22 cellular contexts compared by ENCODE assay signal in genomic region chr9:95036676-95037075, GRCh38.
A peak's percentile ranks its signal among the peaks of the same experiment; 100 is the strongest.
DNase-seq lines count a peak whose midpoint lies in the region; ATAC-seq and TF ChIP-seq lines count a peak whose summit lies in the region.
"Had no signal": no experiment of that assay in that cellular context is flagged by ENCODE, and none has a peak within 500 bp of the region (broad histone marks: within the 10 kb centered on the region; RNA-seq: fewer than 3 reads in every experiment).

No MANE protein-coding gene starts in this region.

- no peaks in the 10 kb centered on the region for H3K79me2 ChIP-seq in neural progenitor cell (ENCODE audit: low read depth)

- H3K36me3 ChIP-seq in stomach, result peaks cover 0 to 6% (median 2%) of the 10 kb centered on the region in 4 donors
- no peaks in the 10 kb centered on the region for H3K36me3 ChIP-seq in neural progenitor cell

- H3K9ac ChIP-seq in neural progenitor cell, result no peak overlapping the region

- no peaks in the 10 kb centered on the region for H3K9me3 Mint-ChIP-seq in HFFc6
- H3K9me3 Mint-ChIP-seq in chondrocyte (ENCODE audit: low read depth), result no peaks in the 10 kb centered on the region
- no peaks in the 10 kb centered on the region for H3K9me3 Mint-ChIP-seq in nephron
- H3K9me3 Mint-ChIP-seq in neural progenitor cell, result no peaks in the 10 kb centered on the region
- H3K9me3 Mint-ChIP-seq: activated CD4-positive, alpha-beta T cell treated with anti-CD3 and anti-CD28 coated beads, Interleukin-2, amount 10 ng/mL, durations not matched to agents 24 days and 14 days; effector memory CD8-positive, alpha-beta T cell had no signal

- H3K4me1 ChIP-seq in stomach, result peaks cover 42 to 90% (median 73%) of the 10 kb centered on the region in 4 donors
- H3K4me1 ChIP-seq in neural progenitor cell, result peaks cover 7% of the 10 kb centered on the region

- intact Hi-C loops in stomach (cut with DNase I; ENCODE audit: low total_unique reads), result no loop called here

- TF ChIP-seq EP300 in stomach (IDR thresholded peaks at IDR 0.05), result no peak

- H3K4me1 Mint-ChIP-seq in HFFc6 (ENCODE audit: low read depth), result peaks cover 76% of the 10 kb centered on the region
- peaks cover 69% of the 10 kb centered on the region for H3K4me1 Mint-ChIP-seq in chondrocyte (ENCODE audit: low read depth)
- peaks cover 51% of the 10 kb centered on the region for H3K4me1 Mint-ChIP-seq in nephron
- H3K4me1 Mint-ChIP-seq in neural progenitor cell, result peaks cover 40% of the 10 kb centered on the region

- H2AFZ ChIP-seq in neural progenitor cell (replicated peaks), result no peak overlapping the region
- H2AFZ ChIP-seq: hepatocyte had no signal

- no peak for ATAC-seq in HG03097 (IDR thresholded peaks at IDR 0.05; ENCODE audit: low FRiP score, unreplicated experiment)
- ATAC-seq: effector memory CD8-positive, alpha-beta T cell had no signal

- H3K27me3 ChIP-seq in stomach (no peaks in the 10 kb centered on the region), neural progenitor cell (no peaks in the 10 kb centered on the region)
- H3K27me3 ChIP-seq: hepatocyte, Peyer's patch, spleen had no signal

- TF ChIP-seq CTCF in HFFc6 (IDR thresholded peaks at IDR 0.05) (no peak), chondrocyte (IDR thresholded peaks at IDR 0.05) (no peak), nephron (IDR thresholded peaks at IDR 0.05; ENCODE audit: unreplicated experiment in 3 of 3) (no peak), stomach (IDR thresholded peaks at IDR 0.05) (no peak), neural progenitor cell (IDR thresholded peaks at IDR 0.05) (no peak)

- H3K27ac ChIP-seq in stomach (peak overlapping the region in 3 of 5 donors; percentile 4 to 80 (median 64)), neural progenitor cell (no peak overlapping the region)
- H3K27ac ChIP-seq: spleen had no signal

- H3K27me3 Mint-ChIP-seq in HFFc6 (ENCODE audit: insufficient read depth) (peaks cover 6% of the 10 kb centered on the region), chondrocyte (ENCODE audit: low read depth) (no peaks in the 10 kb centered on the region), nephron (ENCODE audit: low read depth) (no peaks in the 10 kb centered on the region), neural progenitor cell (ENCODE audit: insufficient read depth, low read depth) (no peaks in the 10 kb centered on the region)
- H3K27me3 Mint-ChIP-seq: activated CD4-positive, alpha-beta T cell treated with anti-CD3 and anti-CD28 coated beads, Interleukin-2, amount 10 ng/mL, durations not matched to agents 24 days and 14 days; effector memory CD8-positive, alpha-beta T cell had no signal

- WGBS in stomach, 5 donors, result 64 to 85% (median 73%) methylated on average over 2 of the region's 2 CpGs

- peak overlapping the region; percentile 36 for H3K4me3 Mint-ChIP-seq in HFFc6
- no peak overlapping the region for H3K4me3 Mint-ChIP-seq in chondrocyte (ENCODE audit: unreplicated experiment)
- no peak overlapping the region for H3K4me3 Mint-ChIP-seq in nephron
- H3K4me3 Mint-ChIP-seq in neural progenitor cell, result no peak overlapping the region
- H3K4me3 Mint-ChIP-seq: activated CD4-positive, alpha-beta T cell treated with anti-CD3 and anti-CD28 coated beads, Interleukin-2, amount 10 ng/mL, durations not matched to agents 24 days and 14 days; effector memory CD8-positive, alpha-beta T cell had no signal

- no peak overlapping the region for H3K4me2 ChIP-seq in neural progenitor cell

- H3K9me3 ChIP-seq in stomach (no peaks in the 10 kb centered on the region), neural progenitor cell (ENCODE audit: low read depth) (no peaks in the 10 kb centered on the region)
- H3K9me3 ChIP-seq: Peyer's patch, spleen had no signal

- H3K27ac Mint-ChIP-seq in HFFc6, result peak overlapping the region; percentile 82
- H3K27ac Mint-ChIP-seq in chondrocyte (ENCODE audit: unreplicated experiment), result peak overlapping the region; percentile 88
- H3K27ac Mint-ChIP-seq in nephron, result peak overlapping the region in 2 of 3 experiments; percentile 54 to 57
- H3K27ac Mint-ChIP-seq in neural progenitor cell, result no peak overlapping the region
- H3K27ac Mint-ChIP-seq: activated CD4-positive, alpha-beta T cell treated with anti-CD3 and anti-CD28 coated beads, Interleukin-2, amount 10 ng/mL, durations not matched to agents 24 days and 14 days; effector memory CD8-positive, alpha-beta T cell had no signal

- DNase-seq in HFFc6 (no peak), chondrocyte (ENCODE audit: low spot score) (no peak), stomach (no peak), NCI-H2107 (lab: John Stamatoyannopoulos, UW) (no peak), NCI-H1436 (lab: John Stamatoyannopoulos, UW) (no peak), neural progenitor cell (ENCODE audit: low spot score) (no peak)
- DNase-seq: activated CD4-positive, alpha-beta T cell treated with anti-CD3 and anti-CD28 coated beads, Interleukin-2, amount 10 ng/mL, durations not matched to agents 24 days and 14 days; activated gamma-delta T cell treated with Interleukin-2 at 50 U/mL for 16 hours; DMS79 treated with DMSO at 0.1 percent for 48 hours; effector memory CD8-positive, alpha-beta T cell; GOT3; kidney; midbrain; NCI-H146; NCI-H226; Peyer's patch; spleen; SW 1271; trophoblast cell had no signal

- TF ChIP-seq POLR2A in stomach (IDR thresholded peaks at IDR 0.05), result no peak

- no peaks in the 10 kb centered on the region for H3F3A ChIP-seq in neural progenitor cell (ENCODE audit: low read depth)

- H3K36me3 Mint-ChIP-seq in HFFc6 (ENCODE audit: low read depth), result peaks cover 41% of the 10 kb centered on the region
- H3K36me3 Mint-ChIP-seq in chondrocyte (ENCODE audit: low read depth), result peaks cover 22% of the 10 kb centered on the region
- peaks cover 17% of the 10 kb centered on the region for H3K36me3 Mint-ChIP-seq in nephron (ENCODE audit: low read depth)
- peaks cover 12% of the 10 kb centered on the region for H3K36me3 Mint-ChIP-seq in neural progenitor cell

- H4K20me1 ChIP-seq in neural progenitor cell (ENCODE audit: low read depth), result peaks cover 4% of the 10 kb centered on the region

- no peak overlapping the region for H3K4me3 ChIP-seq in stomach
- H3K4me3 ChIP-seq in neural progenitor cell, result no peak overlapping the region
- H3K4me3 ChIP-seq: hepatocyte, Peyer's patch, spleen had no signal
